ENCODE assay signal across 8 cellular contexts in the genomic region with DNA sequence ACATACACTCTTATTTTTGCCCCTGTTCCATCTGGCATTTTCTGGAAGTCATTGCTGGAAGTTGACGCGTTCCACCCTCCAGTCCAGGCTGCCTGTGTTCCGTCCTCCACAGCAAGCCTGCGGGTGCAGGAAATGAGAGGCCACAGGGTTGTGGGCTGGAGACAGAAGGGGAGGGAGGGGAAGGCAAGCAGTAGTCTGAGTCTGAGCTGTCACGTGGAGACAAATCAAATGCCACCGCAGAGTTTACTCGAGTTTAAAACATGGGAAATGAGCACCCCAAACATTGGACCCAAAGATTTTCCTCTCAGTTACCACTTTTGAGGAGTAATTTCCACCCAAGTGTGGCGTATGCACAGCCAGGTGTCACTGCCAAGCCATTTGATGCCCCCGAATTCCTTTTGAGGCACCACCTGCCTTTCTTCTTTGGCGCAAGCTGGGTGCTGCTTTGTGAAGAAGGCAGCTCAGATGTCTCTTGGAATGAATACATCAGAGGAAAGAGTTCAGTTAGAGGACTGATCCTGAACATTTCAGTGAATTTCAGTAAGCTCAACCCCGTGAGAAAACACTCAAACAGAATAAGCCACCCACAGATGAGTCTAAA.
A peak's percentile ranks its signal among the peaks of the same experiment; 100 is the strongest.
DNase-seq lines count a peak whose midpoint lies in the region; ATAC-seq lines count a peak whose summit lies in the region.

No MANE protein-coding gene starts in this region.

- DNase-seq in NCI-H2171 (lab: John Stamatoyannopoulos, UW) (peak; percentile 19), activated T-cell treated with anti-CD3 and anti-CD28 coated beads for 24 hours (ENCODE audit: low read depth) (peak; percentile 41), glomerular visceral epithelial cell (ENCODE audit: extremely low spot score) (peak; percentile 42), middle frontal gyrus (ENCODE audit: extremely low spot score, low spot score) (no peak), SW 1271 (lab: John Stamatoyannopoulos, UW) (no peak)
- DNase-seq in stimulated activated CD4-positive, alpha-beta T cell treated with anti-CD3 and anti-CD28 coated beads, Interleukin-2, amount 100 ng/mL, for 4 hours (ENCODE audit: low read depth), result peak; percentile 37

- ATAC-seq in GM19351 (IDR thresholded peaks at IDR 0.05; ENCODE audit: unreplicated experiment) (no peak), HG03565 (IDR thresholded peaks at IDR 0.05; ENCODE audit: unreplicated experiment) (no peak)

Comparison
In these comparisons a context has a peak if more than half of its experiments do, and no peak if none do; other contexts are left out.
1. DNase-seq: peak in NCI-H2171 (single experiment), activated T-cell treated with anti-CD3 and anti-CD28 coated beads for 24 hours (single experiment), glomerular visceral epithelial cell (single experiment) and stimulated activated CD4-positive, alpha-beta T cell treated with anti-CD3 and anti-CD28 coated beads, Interleukin-2, amount 100 ng/mL, for 4 hours (single experiment); none in middle frontal gyrus (single experiment) and SW 1271 (0 of 2).